ENCODE assay signal across 30 cellular contexts in genomic region chr16:55256412-55257016, GRCh38.
"Had no signal": no experiment of that assay in that cellular context is flagged by ENCODE, and none has a peak within 500 bp of the region (broad histone marks: within the 10 kb centered on the region; RNA-seq: fewer than 3 reads in every experiment).

No MANE protein-coding gene starts in this region.

- ATAC-seq: activated CD8-positive, alpha-beta memory T cell treated with anti-CD3 and anti-CD28 coated beads, Interleukin-2, amount 10 ng/mL, durations not matched to agents 7 days and 5 days; body of pancreas; T-helper 17 cell had no signal

- H3K27ac ChIP-seq: ascending aorta, body of pancreas, Peyer's patch, RWPE1, SJSA1 had no signal

- H3K4me3 ChIP-seq: ascending aorta, body of pancreas, MG63, Peyer's patch, SJSA1 had no signal

- H3K4me1 ChIP-seq: ascending aorta, body of pancreas, Peyer's patch, SJSA1 had no signal

- H3K27me3 Mint-ChIP-seq: activated CD8-positive, alpha-beta memory T cell treated with anti-CD3 and anti-CD28 coated beads, Interleukin-2, amount 10 ng/mL, durations not matched to agents 7 days and 5 days had no signal

- H3K36me3 Mint-ChIP-seq: activated CD8-positive, alpha-beta memory T cell treated with anti-CD3 and anti-CD28 coated beads, Interleukin-2, amount 10 ng/mL, durations not matched to agents 7 days and 5 days; activated naive CD4-positive, alpha-beta T cell treated with anti-CD3 and anti-CD28 coated beads, Interleukin-2, amount 50 U/mL, for 24 hours had no signal

- H3K9me3 Mint-ChIP-seq: activated CD4-positive, alpha-beta T cell treated with anti-CD3 and anti-CD28 coated beads, Interleukin-2, amount 10 ng/mL, durations not matched to agents 24 days and 14 days; activated T-helper 1 cell treated with anti-CD3 and anti-CD28 coated beads, Interleukin-12 subunit alpha, Interleukin-12 subunit beta, Interleukin-2, Interleukin-4 antibody, amounts not matched to agents 30 ng/mL and 10 ng/mL and 1 ng/mL, durations not matched to agents 14 hours and 24 hours and 36 hours had no signal

- H3K27ac Mint-ChIP-seq: activated B cell treated with CpG ODN at 0.5 μM for 24 hours; activated CD4-positive, alpha-beta T cell treated with anti-CD3 and anti-CD28 coated beads, Interleukin-2, amount 10 ng/mL, durations not matched to agents 24 days and 14 days; activated CD8-positive, alpha-beta memory T cell treated with anti-CD3 and anti-CD28 coated beads, Interleukin-2, amount 10 ng/mL, durations not matched to agents 7 days and 5 days; activated naive CD4-positive, alpha-beta T cell treated with anti-CD3 and anti-CD28 coated beads, Interleukin-2, amount 50 U/mL, for 24 hours; activated T-cell treated with anti-CD3 and anti-CD28 coated beads, Interleukin-2, amount 50 U/mL, for 24 hours; activated T-helper 1 cell treated with anti-CD3 and anti-CD28 coated beads, Interleukin-12 subunit alpha, Interleukin-12 subunit beta, Interleukin-2, Interleukin-4 antibody, amounts not matched to agents 30 ng/mL and 10 ng/mL and 1 ng/mL, durations not matched to agents 14 hours and 24 hours and 36 hours; T-helper 17 cell had no signal

- H3K36me3 ChIP-seq: ascending aorta, MG63, Peyer's patch, SJSA1 had no signal

- H3K4me1 Mint-ChIP-seq: activated CD4-positive, alpha-beta T cell treated with anti-CD3 and anti-CD28 coated beads, Interleukin-2, amount 10 ng/mL, durations not matched to agents 24 days and 14 days; activated CD8-positive, alpha-beta memory T cell treated with anti-CD3 and anti-CD28 coated beads, Interleukin-2, amount 10 ng/mL, durations not matched to agents 7 days and 5 days; activated naive CD4-positive, alpha-beta T cell treated with anti-CD3 and anti-CD28 coated beads, Interleukin-2, amount 50 U/mL, for 24 hours; T-helper 17 cell had no signal

- H3K9me3 ChIP-seq: ascending aorta, body of pancreas, MG63, Peyer's patch, SJSA1 had no signal

- DNase-seq: activated B cell treated with CpG ODN at 0.5 μM for 24 hours; activated CD4-positive, alpha-beta T cell treated with anti-CD3 and anti-CD28 coated beads for 1 hour; activated CD4-positive, alpha-beta T cell treated with anti-CD3 and anti-CD28 coated beads, Interleukin-2, amount 10 ng/mL, durations not matched to agents 24 days and 14 days; activated CD4-positive, alpha-beta T cell treated with anti-CD3 and anti-CD28 coated beads, Interleukin-2, amount 50 U/mL, for 48 hours; activated CD8-positive, alpha-beta memory T cell treated with anti-CD3 and anti-CD28 coated beads, Interleukin-2, amount 10 ng/mL, durations not matched to agents 7 days and 5 days; activated effector memory CD4-positive, alpha-beta T cell treated with Interleukin-2 at 50 U/mL for 16 hours; activated naive CD4-positive, alpha-beta T cell; activated T-cell treated with anti-CD3 and anti-CD28 coated beads, Interleukin-2, amount 50 U/mL, for 24 hours; body of pancreas; central memory CD4-positive, alpha-beta T cell; MG63; MV-4-11; NCI-H1092 treated with DMSO at 0.1 percent for 48 hours; NCI-H1436; NCI-H1694 treated with DMSO at 0.1 percent for 48 hours; NCI-H2029 treated with DMSO at 0.1 percent for 48 hours; NCI-H345; NCI-H510A; NCI-H526 treated with DMSO at 0.1 percent for 48 hours; NK-92 treated with Interleukin-12 subunit alpha and Interleukin-12 subunit beta, amount 100 ng/mL, for 24 hours; OCI-M1; Peyer's patch; SHP77; T-helper 17 cell; T-helper 9 cell had no signal

- H3K4me3 Mint-ChIP-seq: activated B cell treated with CpG ODN at 0.5 μM for 24 hours; activated CD4-positive, alpha-beta T cell treated with anti-CD3 and anti-CD28 coated beads, Interleukin-2, amount 10 ng/mL, durations not matched to agents 24 days and 14 days; activated CD8-positive, alpha-beta memory T cell treated with anti-CD3 and anti-CD28 coated beads, Interleukin-2, amount 10 ng/mL, durations not matched to agents 7 days and 5 days; activated naive CD4-positive, alpha-beta T cell treated with anti-CD3 and anti-CD28 coated beads, Interleukin-2, amount 50 U/mL, for 24 hours; activated T-cell treated with anti-CD3 and anti-CD28 coated beads, Interleukin-2, amount 50 U/mL, for 24 hours; activated T-helper 1 cell treated with anti-CD3 and anti-CD28 coated beads, Interleukin-12 subunit alpha, Interleukin-12 subunit beta, Interleukin-2, Interleukin-4 antibody, amounts not matched to agents 30 ng/mL and 10 ng/mL and 1 ng/mL, durations not matched to agents 14 hours and 24 hours and 36 hours; T-helper 17 cell had no signal

- H3K27me3 ChIP-seq: ascending aorta, body of pancreas, MG63, Peyer's patch had no signal
